In the genomic region with DNA sequence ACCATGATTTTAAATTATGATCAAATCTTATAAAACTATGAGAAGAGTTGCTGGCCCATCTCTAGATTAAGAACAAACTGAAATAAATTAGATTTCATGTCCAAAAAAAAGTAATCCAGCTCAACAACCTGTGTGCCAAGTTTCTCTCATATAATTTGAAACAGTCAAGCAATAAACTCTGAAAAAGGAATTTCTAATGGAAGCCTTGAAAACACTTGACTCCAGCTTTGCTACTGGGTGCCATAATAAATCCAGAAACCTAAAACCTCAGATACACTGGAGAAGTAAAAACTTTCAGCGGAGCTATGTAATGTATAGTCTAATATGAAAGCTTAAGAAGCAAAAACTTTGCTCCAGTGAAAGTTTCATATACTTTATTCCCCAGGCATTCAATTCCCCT, we compare ENCODE assay signal across 27 cellular contexts. TPM values are rescaled to one million over a fixed set of nuclear protein-coding genes. Genes with fewer than 3 reads are reported as not detected.
DNase-seq lines count a peak whose midpoint lies in the region; ATAC-seq, FAIRE-seq and TF ChIP-seq lines count a peak whose summit lies in the region.
"Had no signal": no experiment of that assay in that cellular context is flagged by ENCODE, and none has a peak within 500 bp of the region (broad histone marks: within the 10 kb centered on the region; RNA-seq: fewer than 3 reads in every experiment).

No MANE protein-coding gene starts in this region.

- H3K4me2 ChIP-seq in A549 (no peak overlapping the region), OCI-LY3 (ENCODE audit: low read length) (peak overlapping the region; percentile 21; the same call in 1 of the 2 replicates)
- H3K4me2 ChIP-seq: BLaER1 had no signal

- H3K27ac Mint-ChIP-seq in activated T-cell treated with anti-CD3 and anti-CD28 coated beads, Interleukin-2, amount 50 U/mL, for 72 hours = no peak overlapping the region
- H3K27ac Mint-ChIP-seq: CD14-positive monocyte; CD4-positive, alpha-beta memory T cell; CD4-positive, CD25-positive, alpha-beta regulatory T cell had no signal

- 94% methylated on average over 1 of the region's 1 CpG for WGBS in A549 (ENCODE audit: missing lambda C conversion rate)
- WGBS in adrenal gland, 4 donors = 89 to 98% (median 94%) methylated on average over 1 of the region's 1 CpG

- H3K36me3 ChIP-seq in OCI-LY3 (replicated peaks; ENCODE audit: low read depth, low read length) (no peaks in the 10 kb centered on the region), adrenal gland (replicated peaks in 1 of 2) (no peaks in the 10 kb centered on the region)
- H3K36me3 ChIP-seq: BE2C had no signal

- H3K79me2 ChIP-seq in OCI-LY3 (ENCODE audit: low read length) = no peaks in the 10 kb centered on the region

- H3K27ac ChIP-seq in A549 (no peak overlapping the region), OCI-LY3 (ENCODE audit: low read length) (no peak overlapping the region), adrenal gland (peak overlapping the region in 4 of 5 donors; percentile 4 to 47 (median 24))
- H3K27ac ChIP-seq: BLaER1 had no signal

- intact Hi-C loops in adrenal gland (cut with DNase I) = no loop called here

- H3K9me3 ChIP-seq in A549 = no peaks in the 10 kb centered on the region
- H3K9me3 ChIP-seq in OCI-LY3 (ENCODE audit: insufficient read depth, low read length) = no peaks in the 10 kb centered on the region
- no peaks in the 10 kb centered on the region for H3K9me3 ChIP-seq in adrenal gland (replicated peaks in 1 of 3)
- H3K9me3 ChIP-seq: BE2C, BLaER1 had no signal

- H3K27me3 Mint-ChIP-seq in activated T-cell treated with anti-CD3 and anti-CD28 coated beads, Interleukin-2, amount 50 U/mL, for 72 hours (ENCODE audit: low read depth) = no peaks in the 10 kb centered on the region
- H3K27me3 Mint-ChIP-seq: CD4-positive, alpha-beta memory T cell; CD4-positive, CD25-positive, alpha-beta regulatory T cell; CD8-positive, alpha-beta memory T cell had no signal

- POLR2A ChIA-PET in A549 (lab: Yijun Ruan, JAX) = no interaction called here

- no peaks in the 10 kb centered on the region for H3K4me1 Mint-ChIP-seq in activated T-cell treated with anti-CD3 and anti-CD28 coated beads, Interleukin-2, amount 50 U/mL, for 72 hours (ENCODE audit: low read depth)
- H3K4me1 Mint-ChIP-seq: CD14-positive monocyte; CD4-positive, alpha-beta memory T cell; CD8-positive, alpha-beta memory T cell had no signal

- H3K4me3 ChIP-seq in A549 = no peak overlapping the region
- H3K4me3 ChIP-seq in OCI-LY3 (ENCODE audit: low read length) = no peak overlapping the region; the same call in 1 of the 2 replicates
- no peak overlapping the region for H3K4me3 ChIP-seq in adrenal gland
- H3K4me3 ChIP-seq: BLaER1, GM12878 had no signal

- CTCF ChIA-PET in A549 (lab: Yijun Ruan, JAX) = interaction anchor here (0.8 to 1.6 kb wide), 2 partner anchors 13 to 128 kb away, joined by 3 to 4 read pairs; no protein-coding TSS in a partner anchor

- peak; percentile 13 for FAIRE-seq in A549 (lab: Jason Lieb, UNC)
- FAIRE-seq in frontal cortex (lab: Jason Lieb, UNC) = peak; percentile 10
- FAIRE-seq in H54 (lab: Jason Lieb, UNC) = no peak
- FAIRE-seq: GM12878, GM12892, GM18507 had no signal

- no peak for TF ChIP-seq EP300 in A549 (IDR thresholded peaks at IDR 0.05)

- H4K20me1 ChIP-seq in OCI-LY3 (ENCODE audit: insufficient read depth, low read length) = no peaks in the 10 kb centered on the region
- H4K20me1 ChIP-seq: BLaER1 had no signal

- DNase-seq in A549 (ENCODE audit: low read depth in 1 of 2, low spot score in 1 of 2) = no peak
- peak in 1 of 7 donors; percentile 10 for DNase-seq in adrenal gland
- DNase-seq in frontal cortex (ENCODE audit: low spot score in 2 of 2) = no peak
- no peak for DNase-seq in stimulated activated CD4-positive, alpha-beta T cell treated with anti-CD3 and anti-CD28 coated beads, Interleukin-4, amount 100 ng/mL, for 4 hours
- no peak for DNase-seq in activated T-cell treated with anti-CD3 and anti-CD28 coated beads, Interleukin-2, amount 50 U/mL, for 72 hours
- no peak for DNase-seq in H54 (ENCODE audit: insufficient read length, low spot score)
- DNase-seq: ACHN; BE2C; C1 segment of cervical spinal cord; CD4-positive, alpha-beta memory T cell; CD8-positive, alpha-beta memory T cell; COR-L47; DMS 273 treated with DMSO at 0.1 percent for 48 hours; DMS153; DMS53; DMS79; DND-41; EL; GDM1 had no signal

- H3K36me3 Mint-ChIP-seq in activated T-cell treated with anti-CD3 and anti-CD28 coated beads, Interleukin-2, amount 50 U/mL, for 72 hours (ENCODE audit: insufficient read depth in 2 of 2) = peaks cover 0 to 1% of the 10 kb centered on the region in 2 donors
- H3K36me3 Mint-ChIP-seq: CD14-positive monocyte had no signal

- TF ChIP-seq RAD21 in A549 (conservative IDR thresholded peaks at IDR 0.05 in 1 of 2, IDR thresholded peaks at IDR 0.05 in 1 of 2) = no peak

- H3K4me1 ChIP-seq in A549 (no peaks in the 10 kb centered on the region), OCI-LY3 (ENCODE audit: low read length) (peaks cover 10% of the 10 kb centered on the region), adrenal gland (replicated peaks in 1 of 2) (peaks cover 0 to 9% of the 10 kb centered on the region in 2 donors)
- H3K4me1 ChIP-seq: BE2C had no signal

- H3K4me3 Mint-ChIP-seq in activated T-cell treated with anti-CD3 and anti-CD28 coated beads, Interleukin-2, amount 50 U/mL, for 72 hours = no peak overlapping the region
- H3K4me3 Mint-ChIP-seq: CD14-positive monocyte; CD4-positive, alpha-beta memory T cell; CD4-positive, CD25-positive, alpha-beta regulatory T cell; CD8-positive, alpha-beta memory T cell had no signal

- no peak overlapping the region for H3K9ac ChIP-seq in OCI-LY3 (ENCODE audit: low read length)
- H3K9ac ChIP-seq: BLaER1 had no signal

- no peaks in the 10 kb centered on the region for H3K27me3 ChIP-seq in OCI-LY3 (ENCODE audit: low read depth, low read length)
- no peaks in the 10 kb centered on the region for H3K27me3 ChIP-seq in adrenal gland
- H3K27me3 ChIP-seq: BE2C, BLaER1 had no signal

- ATAC-seq in A549 = no peak
- ATAC-seq in activated T-cell treated with anti-CD3 and anti-CD28 coated beads, Interleukin-2, amount 50 U/mL, for 72 hours (replicated peaks in 1 of 2) = no peak
- no peak for ATAC-seq in GM18517 (IDR thresholded peaks at IDR 0.05; ENCODE audit: unreplicated experiment)
- ATAC-seq: GM12878 had no signal

- TF ChIP-seq CTCF in A549 (IDR thresholded peaks at IDR 0.05) (no peak), OCI-LY3 (IDR thresholded peaks at IDR 0.05; ENCODE audit: low read depth, low read length) (no peak), adrenal gland (IDR thresholded peaks at IDR 0.05) (no peak)

- no peak overlapping the region for H2AFZ ChIP-seq in OCI-LY3 (ENCODE audit: low read depth, low read length)

- TF ChIP-seq POLR2A in A549 (IDR thresholded peaks at IDR 0.05; ENCODE audit: low read length) = no peak
- TF ChIP-seq POLR2A in adrenal gland (IDR thresholded peaks at IDR 0.05) = no peak
- TF ChIP-seq POLR2A in H54 (IDR thresholded peaks at IDR 0.05; ENCODE audit: low read depth, low read length) = no peak

- H3K9me3 Mint-ChIP-seq in activated T-cell treated with anti-CD3 and anti-CD28 coated beads, Interleukin-2, amount 50 U/mL, for 72 hours = no peaks in the 10 kb centered on the region
- H3K9me3 Mint-ChIP-seq: CD14-positive monocyte; CD4-positive, alpha-beta memory T cell; CD8-positive, alpha-beta memory T cell had no signal

TF ChIP-seq in A549, 52 proteins besides CTCF, POLR2A, EP300 and RAD21:
- TF ChIP-seq HOXB13 (CRISPR knock-in tag; IDR thresholded peaks at IDR 0.05; ENCODE audit: low read depth) (no peak), HOXB5 (CRISPR knock-in tag; IDR thresholded peaks at IDR 0.05) (no peak), CBX8 (IDR thresholded peaks at IDR 0.05) (no peak), HOXA7 (CRISPR knock-in tag; IDR thresholded peaks at IDR 0.05) (no peak), FOXS1 (CRISPR knock-in tag; IDR thresholded peaks at IDR 0.05) (no peak), HEYL (CRISPR knock-in tag; IDR thresholded peaks at IDR 0.05) (no peak), JUN (IDR thresholded peaks at IDR 0.05) (no peak)
- TF ChIP-seq, protein P1, sequence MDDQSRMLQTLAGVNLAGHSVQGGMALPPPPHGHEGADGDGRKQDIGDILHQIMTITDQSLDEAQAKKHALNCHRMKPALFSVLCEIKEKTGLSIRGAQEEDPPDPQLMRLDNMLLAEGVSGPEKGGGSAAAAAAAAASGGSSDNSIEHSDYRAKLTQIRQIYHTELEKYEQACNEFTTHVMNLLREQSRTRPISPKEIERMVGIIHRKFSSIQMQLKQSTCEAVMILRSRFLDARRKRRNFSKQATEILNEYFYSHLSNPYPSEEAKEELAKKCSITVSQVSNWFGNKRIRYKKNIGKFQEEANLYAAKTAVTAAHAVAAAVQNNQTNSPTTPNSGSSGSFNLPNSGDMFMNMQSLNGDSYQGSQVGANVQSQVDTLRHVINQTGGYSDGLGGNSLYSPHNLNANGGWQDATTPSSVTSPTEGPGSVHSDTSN (IDR thresholded peaks at IDR 0.05) = no peak
- TF ChIP-seq, protein P2, sequence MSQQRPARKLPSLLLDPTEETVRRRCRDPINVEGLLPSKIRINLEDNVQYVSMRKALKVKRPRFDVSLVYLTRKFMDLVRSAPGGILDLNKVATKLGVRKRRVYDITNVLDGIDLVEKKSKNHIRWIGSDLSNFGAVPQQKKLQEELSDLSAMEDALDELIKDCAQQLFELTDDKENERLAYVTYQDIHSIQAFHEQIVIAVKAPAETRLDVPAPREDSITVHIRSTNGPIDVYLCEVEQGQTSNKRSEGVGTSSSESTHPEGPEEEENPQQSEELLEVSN (IDR thresholded peaks at IDR 0.05; ENCODE audit: borderline replicate concordance, low read depth) = no peak

RNA-seq across cellular contexts. Expression of a gene that starts 25.5 kb away (rescaled TPM):
- polyA plus RNA-seq in A549 (2011; rRNA removed) (15.9 and 19.6 TPM in 2 replicates), A549 (2017; fragmentation: RNase III; extraction: RNeasy Plus Mini Kit Qiagen cat#74134 plus additional on column Dnase treatment) (13.0 to 14.5 TPM (median 14.3 TPM) in 3 replicates), adrenal gland (1 to 10 TPM; 2.6 to 9.5 (median 3.3) TPM)
- polyA plus RNA-seq in A549 (2012; cell fraction: cytosol; rRNA removed) = 7.7 and 9.1 TPM in 2 replicates
- 3.6 and 4.8 TPM in 2 replicates for polyA plus RNA-seq in A549 (2012; cell fraction: nucleus; rRNA removed)
- 9.3 and 9.4 TPM in 2 replicates for polyA minus RNA-seq in A549 (2011; rRNA and poly(A)+ RNA removed)
- total RNA-seq in adrenal gland (10 to 100 TPM in 1 of 8 donors, 1 to 10 TPM in 7; 3.7 to 11.6 (median 6.6) TPM), frontal cortex (24.1 TPM)
- total RNA-seq in activated T-cell treated with anti-CD3 and anti-CD28 coated beads, Interleukin-2, amount 50 U/mL, for 72 hours = 1 to 10 TPM; 4.4 to 4.9 TPM

RNA-seq across cellular contexts. Expression of a gene that starts 25.8 kb away (rescaled TPM):
- polyA plus RNA-seq in A549 (2011; rRNA removed) (101 and 103 TPM in 2 replicates), A549 (2017; fragmentation: RNase III; extraction: RNeasy Plus Mini Kit Qiagen cat#74134 plus additional on column Dnase treatment) (42.8 to 48.7 TPM (median 45.6 TPM) in 3 replicates), adrenal gland (100 to 1,000 TPM in 1 of 3 donors, 10 to 100 TPM in 2; 17.8 to 102 (median 20.7) TPM)
- polyA plus RNA-seq in A549 (2012; cell fraction: cytosol; rRNA removed) = 30.9 and 31.3 TPM in 2 replicates
- 14.2 and 21.5 TPM in 2 replicates for polyA plus RNA-seq in A549 (2012; cell fraction: nucleus; rRNA removed)
- 109 and 116 TPM in 2 replicates for polyA minus RNA-seq in A549 (2011; rRNA and poly(A)+ RNA removed)
- total RNA-seq in adrenal gland (100 to 1,000 TPM; 138 to 310 (median 168) TPM), frontal cortex (97.8 TPM)
- total RNA-seq in activated T-cell treated with anti-CD3 and anti-CD28 coated beads, Interleukin-2, amount 50 U/mL, for 72 hours = 10 to 100 TPM; 44.0 to 51.5 TPM

Comparison
In these comparisons a context has a peak if more than half of its experiments do, and no peak if none do; other contexts are left out.
1. H3K27ac ChIP-seq: peak in adrenal gland (4 of 5); none in A549 (0 of 2) and OCI-LY3 (single experiment).